In genomic region chr20:9099372-9099771, GRCh38 we compare ENCODE assay signal across 1 cellular context.
TF ChIP-seq lines count a peak whose summit lies in the region.

No MANE protein-coding gene starts in this region.

TF ChIP-seq in HepG2, 621 proteins besides CTCF, POLR2A, EP300 and RAD21 (continued from another document):
- TF ChIP-seq CSRNP1 (CRISPR knock-in tag; IDR thresholded peaks at IDR 0.05): no peak
